Comparison of ENCODE assay signal across 14 cellular contexts in genomic region chr12:105025890-105026289, GRCh38. TPM values are rescaled to one million over a fixed set of nuclear protein-coding genes. Genes with fewer than 3 reads are reported as not detected.
DNase-seq lines count a peak whose midpoint lies in the region; ATAC-seq and TF ChIP-seq lines count a peak whose summit lies in the region.
"Had no signal": no experiment of that assay in that cellular context is flagged by ENCODE, and none has a peak within 500 bp of the region (broad histone marks: within the 10 kb centered on the region; RNA-seq: fewer than 3 reads in every experiment).

No MANE protein-coding gene starts in this region.

- H3K4me1 Mint-ChIP-seq in osteocyte (ENCODE audit: unreplicated experiment) = peaks cover 29% of the 10 kb centered on the region

- no peak for ATAC-seq in GM21447 (IDR thresholded peaks at IDR 0.05; ENCODE audit: unreplicated experiment)
- ATAC-seq in GM19035 (IDR thresholded peaks at IDR 0.05; ENCODE audit: unreplicated experiment) = no peak
- ATAC-seq: activated T-cell treated with anti-CD3 and anti-CD28 coated beads, Interleukin-2, amount 50 U/mL, for 72 hours; T-helper 17 cell had no signal

- H3K36me3 Mint-ChIP-seq in osteocyte (ENCODE audit: unreplicated experiment) = peaks cover 50% of the 10 kb centered on the region

- H3K27ac Mint-ChIP-seq in osteocyte (ENCODE audit: unreplicated experiment) = peak overlapping the region; percentile 72
- H3K27ac Mint-ChIP-seq: activated T-cell treated with anti-CD3 and anti-CD28 coated beads, Interleukin-2, amount 50 U/mL, for 72 hours; memory B cell; T-helper 17 cell had no signal

- H3K4me3 ChIP-seq in AG10803 (ENCODE audit: low read length) (no peak overlapping the region), fibroblast of villous mesenchyme (ENCODE audit: low read depth, low read length) (no peak overlapping the region)

- H3K27me3 Mint-ChIP-seq in osteocyte (ENCODE audit: unreplicated experiment) = no peaks in the 10 kb centered on the region
- H3K27me3 Mint-ChIP-seq: memory B cell, T-helper 17 cell had no signal

- H3K4me3 Mint-ChIP-seq in osteocyte (ENCODE audit: unreplicated experiment) = no peak overlapping the region
- H3K4me3 Mint-ChIP-seq: activated T-cell treated with anti-CD3 and anti-CD28 coated beads, Interleukin-2, amount 50 U/mL, for 72 hours; memory B cell; T-helper 17 cell had no signal

- no peaks in the 10 kb centered on the region for H3K9me3 Mint-ChIP-seq in osteocyte (ENCODE audit: unreplicated experiment)
- H3K9me3 Mint-ChIP-seq: activated T-cell treated with anti-CD3 and anti-CD28 coated beads, Interleukin-2, amount 50 U/mL, for 72 hours; memory B cell had no signal

- peak; percentile 75 for DNase-seq in AG10803 (ENCODE audit: low read depth)
- DNase-seq in NCI-H446 treated with DMSO at 0.1 percent for 48 hours (lab: John Stamatoyannopoulos, UW) = peak; percentile 87
- peak; percentile 25 for DNase-seq in fibroblast of villous mesenchyme (ENCODE audit: low read depth)
- no peak for DNase-seq in osteocyte (ENCODE audit: extremely low spot score, unreplicated experiment)
- no peak for DNase-seq in kidney tubule cell (ENCODE audit: low spot score)
- no peak for DNase-seq in GM19238 (ENCODE audit: insufficient read length, low spot score)
- DNase-seq: activated T-cell treated with anti-CD3 and anti-CD28 coated beads, Interleukin-2, amount 50 U/mL, for 72 hours; NCI-H748 treated with DMSO at 0.1 percent for 48 hours; stimulated activated CD4-positive, alpha-beta T cell treated with anti-CD3 and anti-CD28 coated beads, Interleukin-2, amount 100 ng/mL, for 24 hours; T-helper 17 cell had no signal

- TF ChIP-seq CTCF in AG10803 (conservative IDR thresholded peaks at IDR 0.05; ENCODE audit: low read length) (no peak), fibroblast of villous mesenchyme (IDR thresholded peaks at IDR 0.05; ENCODE audit: insufficient read depth, low read depth, low read length) (no peak), osteocyte (IDR thresholded peaks at IDR 0.05) (no peak)

RNA-seq across cellular contexts. Expression of gene NOPCHAP1, which starts 39.8 kb away (rescaled TPM):
- total RNA-seq in fibroblast of villous mesenchyme (6.1 and 7.8 TPM in 2 replicates), osteocyte (9.9 and 16.1 TPM in 2 replicates)

RNA-seq across cellular contexts. Expression of gene ALDH1L2, which starts 58.4 kb away (rescaled TPM):
- total RNA-seq in fibroblast of villous mesenchyme (23.3 and 42.5 TPM in 2 replicates), osteocyte (85.5 and 90.5 TPM in 2 replicates)
- total RNA-seq: HT-29 had no signal

Comparison
In these comparisons a context has a peak if more than half of its experiments do, and no peak if none do; other contexts are left out.
1. DNase-seq: peak in AG10803 (single experiment), NCI-H446 treated with DMSO at 0.1 percent for 48 hours (single experiment) and fibroblast of villous mesenchyme (single experiment); none in osteocyte (single experiment), kidney tubule cell (single experiment) and GM19238 (single experiment).